22 cellular contexts compared by ENCODE assay signal in genomic region chr1:101167891-101168290, GRCh38.
DNase-seq lines count a peak whose midpoint lies in the region; ATAC-seq, FAIRE-seq and TF ChIP-seq lines count a peak whose summit lies in the region.
"Had no signal": no experiment of that assay in that cellular context is flagged by ENCODE, and none has a peak within 500 bp of the region (broad histone marks: within the 10 kb centered on the region; RNA-seq: fewer than 3 reads in every experiment).

No MANE protein-coding gene starts in this region.

- H3K27me3 ChIP-seq in K562 (ENCODE audit: control insufficient read depth in 2 of 2, insufficient read depth in 2 of 2, low read length in 2 of 2): no peaks in the 10 kb centered on the region
- H3K27me3 ChIP-seq: neutrophil, transverse colon had no signal

- H3K27me3 Mint-ChIP-seq in activated T-cell treated with anti-CD3 and anti-CD28 coated beads, Interleukin-2, amount 50 U/mL, for 24 hours: no peaks in the 10 kb centered on the region
- no peaks in the 10 kb centered on the region for H3K27me3 Mint-ChIP-seq in chondrocyte (ENCODE audit: low read depth)
- H3K27me3 Mint-ChIP-seq: activated B cell treated with CpG ODN at 0.5 μM for 24 hours; CD4-positive, alpha-beta memory T cell; dendritic cell treated with granulocyte-macrophage colony-stimulating factor and Interleukin-4, amounts not matched to agents 40 ng/mL and 50 ng/mL, for 4 days; IgD-negative memory B cell had no signal

- TF ChIP-seq EP300 in K562 (IDR thresholded peaks at IDR 0.05; ENCODE audit: low read length): no peak

- peak overlapping the region; percentile 71 for H3K27ac Mint-ChIP-seq in activated T-cell treated with anti-CD3 and anti-CD28 coated beads, Interleukin-2, amount 50 U/mL, for 24 hours
- no peak overlapping the region for H3K27ac Mint-ChIP-seq in chondrocyte (ENCODE audit: unreplicated experiment)
- H3K27ac Mint-ChIP-seq: activated B cell treated with CpG ODN at 0.5 μM for 24 hours; dendritic cell treated with granulocyte-macrophage colony-stimulating factor and Interleukin-4, amounts not matched to agents 40 ng/mL and 50 ng/mL, for 4 days; IgD-negative memory B cell had no signal

- no TSS peak for BruUV-seq in K562 (replicated peaks; lab: Mats Ljungman, UMichigan)

- H3K9me1 ChIP-seq in K562 (ENCODE audit: control insufficient read depth, insufficient read depth, low read length): no peaks in the 10 kb centered on the region

- no peak overlapping the region for H3K27ac ChIP-seq in K562 (ENCODE audit: extremely low read depth, low read depth, low read length)
- H3K27ac ChIP-seq: neutrophil, transverse colon had no signal

- no peak overlapping the region for H3K9ac ChIP-seq in K562 (ENCODE audit: insufficient read depth in 1 of 2, low read depth in 2 of 2, low read length in 2 of 2)

- H4K20me1 ChIP-seq in K562 (replicated peaks; ENCODE audit: control insufficient read depth, insufficient read depth, low read length): no peaks in the 10 kb centered on the region

- POLR2A ChIA-PET in K562 (lab: Yijun Ruan, JAX): no interaction called here

- peak overlapping the region; percentile 34; the same call in 1 of the 2 replicates for H2AFZ ChIP-seq in K562 (ENCODE audit: low read depth, low read length)

- in situ Hi-C loops in K562 (cut with MboI): no loop called here

- H3K4me3 ChIP-seq in K562: no peak overlapping the region
- H3K4me3 ChIP-seq: transverse colon had no signal

- H3K4me2 ChIP-seq in K562 (ENCODE audit: insufficient read depth, low read length): no peak overlapping the region

- peak; percentile 64 for ATAC-seq in GM21529 (IDR thresholded peaks at IDR 0.05; ENCODE audit: unreplicated experiment)
- ATAC-seq in HG03354 (IDR thresholded peaks at IDR 0.05; ENCODE audit: poor library complexity, severe bottlenecking, unreplicated experiment): peak; percentile 95
- no peak for ATAC-seq in K562
- no peak for ATAC-seq in GM21576 (IDR thresholded peaks at IDR 0.05; ENCODE audit: unreplicated experiment)
- ATAC-seq: esophagus mucosa, HCT116, sciatic nerve had no signal

- CTCF ChIA-PET in K562 (lab: Yijun Ruan, JAX; ENCODE audit: low intra/inter-chr PET ratio): no interaction called here

- TF ChIP-seq CTCF in K562 (IDR thresholded peaks at IDR 0.05 in 2 of 3, conservative IDR thresholded peaks at IDR 0.05 in 1 of 3; ENCODE audit: insufficient read depth in 2 of 3, low read depth in 1 of 3, low read length in 3 of 3) (no peak), chondrocyte (IDR thresholded peaks at IDR 0.05) (no peak)

- no peaks in the 10 kb centered on the region for H3K36me3 ChIP-seq in K562 (ENCODE audit: control insufficient read depth, insufficient read depth, low read length)
- H3K36me3 ChIP-seq: neutrophil, transverse colon had no signal

- TF ChIP-seq POLR2A in K562 (conservative IDR thresholded peaks at IDR 0.05): no peak

- intact Hi-C loops in K562 (cut with micrococcal nuclease) (no loop called here), posterior cingulate gyrus (cut with DNase I) (no loop called here)

- no peaks in the 10 kb centered on the region for H3K9me3 ChIP-seq in K562 (replicated peaks; ENCODE audit: control insufficient read depth, insufficient read depth, low read depth, low read length)
- H3K9me3 ChIP-seq: neutrophil, transverse colon had no signal

- no peaks in the 10 kb centered on the region for H3K36me3 Mint-ChIP-seq in activated T-cell treated with anti-CD3 and anti-CD28 coated beads, Interleukin-2, amount 50 U/mL, for 24 hours (ENCODE audit: low read depth)
- H3K36me3 Mint-ChIP-seq in chondrocyte (ENCODE audit: low read depth): no peaks in the 10 kb centered on the region
- H3K36me3 Mint-ChIP-seq: CD4-positive, alpha-beta memory T cell had no signal

- DNase-seq in activated T-cell treated with anti-CD3 and anti-CD28 coated beads, Interleukin-2, amount 50 U/mL, for 24 hours: no peak
- no peak for DNase-seq in activated T-cell treated with anti-CD3 and anti-CD28 coated beads, Interleukin-2, amount 50 U/mL, for 48 hours
- no peak for DNase-seq in K562 (ENCODE audit: extremely low read depth in 1 of 4, low spot score in 3 of 4)
- DNase-seq in posterior cingulate gyrus: no peak
- no peak for DNase-seq in chondrocyte (ENCODE audit: low spot score)
- DNase-seq: activated B cell treated with CpG ODN at 0.5 μM for 24 hours; CD4-positive, alpha-beta memory T cell; EL; head of caudate nucleus; NCI-H1048; stimulated activated CD4-positive, alpha-beta T cell treated with anti-CD3 and anti-CD28 coated beads, Interleukin-2, amount 100 ng/mL, for 24 hours; transverse colon had no signal

- no peaks in the 10 kb centered on the region for H3K9me3 Mint-ChIP-seq in activated T-cell treated with anti-CD3 and anti-CD28 coated beads, Interleukin-2, amount 50 U/mL, for 24 hours
- no peaks in the 10 kb centered on the region for H3K9me3 Mint-ChIP-seq in chondrocyte (ENCODE audit: low read depth)
- H3K9me3 Mint-ChIP-seq: activated B cell treated with CpG ODN at 0.5 μM for 24 hours; CD4-positive, alpha-beta memory T cell; dendritic cell treated with granulocyte-macrophage colony-stimulating factor and Interleukin-4, amounts not matched to agents 40 ng/mL and 50 ng/mL, for 4 days; IgD-negative memory B cell had no signal

- no peak overlapping the region for H3K4me3 Mint-ChIP-seq in activated T-cell treated with anti-CD3 and anti-CD28 coated beads, Interleukin-2, amount 50 U/mL, for 24 hours
- no peak overlapping the region for H3K4me3 Mint-ChIP-seq in chondrocyte (ENCODE audit: unreplicated experiment)
- H3K4me3 Mint-ChIP-seq: activated B cell treated with CpG ODN at 0.5 μM for 24 hours; CD4-positive, alpha-beta memory T cell; dendritic cell treated with granulocyte-macrophage colony-stimulating factor and Interleukin-4, amounts not matched to agents 40 ng/mL and 50 ng/mL, for 4 days; IgD-negative memory B cell had no signal

- H3K4me1 Mint-ChIP-seq in activated T-cell treated with anti-CD3 and anti-CD28 coated beads, Interleukin-2, amount 50 U/mL, for 24 hours (ENCODE audit: low read depth): peaks cover 50% of the 10 kb centered on the region
- H3K4me1 Mint-ChIP-seq in chondrocyte (ENCODE audit: low read depth): no peaks in the 10 kb centered on the region
- H3K4me1 Mint-ChIP-seq: activated B cell treated with CpG ODN at 0.5 μM for 24 hours, IgD-negative memory B cell had no signal

- no peak for TF ChIP-seq RAD21 in K562 (CRISPR knock-in tag; conservative IDR thresholded peaks at IDR 0.05 in 1 of 2, IDR thresholded peaks at IDR 0.05 in 1 of 2)

- no peaks in the 10 kb centered on the region for H3K79me2 ChIP-seq in K562 (ENCODE audit: control insufficient read depth, insufficient read depth, low read length)

- H3K4me1 ChIP-seq in K562 (replicated peaks in 1 of 2; ENCODE audit: control insufficient read depth in 2 of 2, insufficient read depth in 2 of 2, low read length in 2 of 2): no peaks in the 10 kb centered on the region
- H3K4me1 ChIP-seq: transverse colon had no signal

- FAIRE-seq in K562 (lab: Jason Lieb, UNC): no peak
- FAIRE-seq: islet of Langerhans had no signal

TF ChIP-seq in K562, 482 proteins besides CTCF, POLR2A, EP300 and RAD21:
- TF ChIP-seq YY1 (IDR thresholded peaks at IDR 0.05; ENCODE audit: borderline replicate concordance in 1 of 3, control insufficient read depth in 1 of 3, extremely low read depth in 1 of 3, insufficient read depth in 3 of 3, insufficient read length in 1 of 3, insufficient replicate concordance in 2 of 3, low read depth in 1 of 3, low read length in 2 of 3) (no peak), ETV6 (IDR thresholded peaks at IDR 0.05; ENCODE audit: borderline replicate concordance in 1 of 2, low read depth in 2 of 2, low read length in 1 of 2) (no peak), ETV6 (CRISPR knock-in tag; IDR thresholded peaks at IDR 0.05; ENCODE audit: borderline replicate concordance) (no peak)

Comparison
In these comparisons a context has a peak if more than half of its experiments do, and no peak if none do; other contexts are left out.
1. ATAC-seq: peak in GM21529 (single experiment) and HG03354 (single experiment); none in K562 (single experiment) and GM21576 (single experiment).